17 cellular contexts compared by ENCODE assay signal in the genomic region with DNA sequence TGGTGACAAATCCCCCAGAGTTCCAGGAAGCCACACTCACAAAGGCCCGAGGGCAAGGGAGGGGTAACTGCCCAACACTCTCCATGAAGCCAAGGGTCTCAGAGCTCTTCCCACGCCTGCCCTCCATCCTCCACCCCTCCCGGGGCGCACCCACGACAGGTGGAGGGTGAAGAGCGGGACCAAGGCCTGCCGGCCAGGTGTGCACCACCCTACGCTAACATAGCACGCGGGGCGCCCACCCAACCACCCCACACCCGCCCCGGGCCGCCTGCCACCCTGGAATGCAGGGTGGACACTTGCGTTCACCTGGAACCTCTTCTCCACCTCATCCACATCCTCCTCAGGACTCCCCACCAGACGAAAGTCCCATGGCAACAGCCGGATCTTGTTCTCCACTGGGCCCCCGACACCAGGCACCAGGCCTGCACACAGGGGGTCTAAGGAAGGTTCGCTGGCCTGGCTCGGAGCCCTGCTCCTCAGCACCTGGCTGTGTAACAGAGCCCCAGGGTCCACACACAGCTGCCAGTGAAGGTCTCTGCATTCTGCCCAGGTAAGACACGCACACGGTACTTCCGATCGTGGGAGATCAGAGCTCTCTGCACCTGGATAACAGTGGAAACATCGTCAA.
"Had no signal": no experiment of that assay in that cellular context is flagged by ENCODE, and none has a peak within 500 bp of the region (broad histone marks: within the 10 kb centered on the region; RNA-seq: fewer than 3 reads in every experiment).

No MANE protein-coding gene starts in this region.

- H3K27me3 Mint-ChIP-seq: activated B cell treated with CpG ODN at 0.5 μM for 24 hours; activated CD8-positive, alpha-beta T cell treated with anti-CD3 and anti-CD28 coated beads for 36 hours; natural killer cell treated with Interleukin-12 subunit alpha and Interleukin-12 subunit beta and Interleukin-15 and Interleukin-18, amount 100 ng/mL, for 72 hours had no signal

- ATAC-seq: activated CD8-positive, alpha-beta T cell treated with anti-CD3 and anti-CD28 coated beads for 36 hours; activated T-cell treated with anti-CD3 and anti-CD28 coated beads, Interleukin-2, amount 50 U/mL, for 72 hours; left ventricle myocardium superior; psoas muscle had no signal

- H3K9me3 ChIP-seq: psoas muscle, sigmoid colon had no signal

- H3K4me3 ChIP-seq: cardiac muscle cell, dorsolateral prefrontal cortex, hepatocyte, psoas muscle, sigmoid colon, SJCRH30 had no signal

- H3K27ac ChIP-seq: cardiac muscle cell, dorsolateral prefrontal cortex, hepatocyte, psoas muscle, sigmoid colon, SJCRH30 had no signal

- H3K27me3 ChIP-seq: cardiac muscle cell, dorsolateral prefrontal cortex, hepatocyte, sigmoid colon, SJCRH30 had no signal

- H3K36me3 ChIP-seq: cardiac muscle cell had no signal

- H3K9me3 Mint-ChIP-seq: activated B cell treated with CpG ODN at 0.5 μM for 24 hours; natural killer cell treated with Interleukin-12 subunit alpha and Interleukin-12 subunit beta and Interleukin-15 and Interleukin-18, amount 100 ng/mL, for 72 hours had no signal

- H3K4me1 ChIP-seq: SJCRH30 had no signal

- H3K36me3 Mint-ChIP-seq: natural killer cell treated with Interleukin-12 subunit alpha and Interleukin-12 subunit beta and Interleukin-15 and Interleukin-18, amount 100 ng/mL, for 72 hours had no signal

- H3K4me3 Mint-ChIP-seq: activated B cell treated with CpG ODN at 0.5 μM for 24 hours; activated CD8-positive, alpha-beta T cell treated with anti-CD3 and anti-CD28 coated beads for 36 hours; activated T-cell treated with anti-CD3 and anti-CD28 coated beads, Interleukin-2, amount 50 U/mL, for 72 hours; natural killer cell treated with Interleukin-12 subunit alpha and Interleukin-12 subunit beta and Interleukin-15 and Interleukin-18, amount 100 ng/mL, for 72 hours had no signal

- DNase-seq: activated CD4-positive, alpha-beta T cell treated with anti-CD3 and anti-CD28 coated beads for 48 hours; activated CD8-positive, alpha-beta T cell treated with anti-CD3 and anti-CD28 coated beads for 36 hours; activated T-cell treated with anti-CD3 and anti-CD28 coated beads, Interleukin-2, amount 50 U/mL, for 72 hours; kidney; left ventricle myocardium superior; mesenchymal stem cell; occipital lobe; psoas muscle; sigmoid colon; SJCRH30; stimulated activated CD4-positive, alpha-beta T cell treated with anti-CD3 and anti-CD28 coated beads, Interleukin-1b, Interleukin-23, amount 100 ng/mL, for 48 hours; SW 1271 had no signal

- H3K27ac Mint-ChIP-seq: activated B cell treated with CpG ODN at 0.5 μM for 24 hours; activated CD8-positive, alpha-beta T cell treated with anti-CD3 and anti-CD28 coated beads for 36 hours; activated T-cell treated with anti-CD3 and anti-CD28 coated beads, Interleukin-2, amount 50 U/mL, for 72 hours; natural killer cell treated with Interleukin-12 subunit alpha and Interleukin-12 subunit beta and Interleukin-15 and Interleukin-18, amount 100 ng/mL, for 72 hours had no signal
